In genomic region chr20:51926670-51927305, GRCh38 we compare ENCODE assay signal across 25 cellular contexts.
DNase-seq lines count a peak whose midpoint lies in the region; ATAC-seq, FAIRE-seq and TF ChIP-seq lines count a peak whose summit lies in the region.
"Had no signal": no experiment of that assay in that cellular context is flagged by ENCODE, and none has a peak within 500 bp of the region (broad histone marks: within the 10 kb centered on the region; RNA-seq: fewer than 3 reads in every experiment).

No MANE protein-coding gene starts in this region.

- DNase-seq in bronchial epithelial cell (ENCODE audit: low read depth) (peak; percentile 58), left colon (no peak), GM19238 (ENCODE audit: insufficient read length, low spot score) (no peak)
- DNase-seq in activated CD4-positive, alpha-beta T cell treated with anti-CD3 and anti-CD28 coated beads, Interleukin-2, amount 10 ng/mL, durations not matched to agents 24 days and 14 days, result no peak
- DNase-seq: activated CD4-positive, alpha-beta T cell treated with anti-CD3 and anti-CD28 coated beads for 4 hours; activated CD8-positive, alpha-beta memory T cell treated with anti-CD3 and anti-CD28 coated beads, Interleukin-2, amount 10 ng/mL, durations not matched to agents 7 days and 5 days; colonic mucosa; foreskin keratinocyte; Karpas-422; lower lobe of right lung; NCI-H1436 treated with DMSO at 0.1 percent for 48 hours; NCI-H2171; NCI-H526 treated with DMSO at 0.1 percent for 48 hours; right lobe of liver; Right ventricle myocardium superior; stimulated activated CD4-positive, alpha-beta T cell treated with anti-CD3 and anti-CD28 coated beads, Interleukin-15, amount 100 ng/mL, for 24 hours; T-cell; testis had no signal

- peaks cover 23% of the 10 kb centered on the region for H3K4me1 ChIP-seq in BLaER1
- peaks cover 28% of the 10 kb centered on the region for H3K4me1 ChIP-seq in Loucy (ENCODE audit: insufficient read depth, low read length, poor library complexity, severe bottlenecking)
- H3K4me1 ChIP-seq: colonic mucosa, foreskin keratinocyte, lower lobe of right lung, right lobe of liver, testis had no signal

- no peak overlapping the region for H3K27ac ChIP-seq in BLaER1
- H3K27ac ChIP-seq: colonic mucosa, foreskin keratinocyte, lower lobe of right lung, right lobe of liver, testis had no signal

- no peaks in the 10 kb centered on the region for H3K4me1 Mint-ChIP-seq in activated CD4-positive, alpha-beta T cell treated with anti-CD3 and anti-CD28 coated beads, Interleukin-2, amount 10 ng/mL, durations not matched to agents 24 days and 14 days
- H3K4me1 Mint-ChIP-seq: activated CD8-positive, alpha-beta memory T cell treated with anti-CD3 and anti-CD28 coated beads, Interleukin-2, amount 10 ng/mL, durations not matched to agents 7 days and 5 days; T-cell had no signal

- peak; percentile 47 for ATAC-seq in left colon
- no peak for ATAC-seq in HG02840 (IDR thresholded peaks at IDR 0.05; ENCODE audit: low FRiP score, unreplicated experiment)
- ATAC-seq in HG02885 (IDR thresholded peaks at IDR 0.05; ENCODE audit: poor library complexity, unreplicated experiment), result no peak
- ATAC-seq: activated CD8-positive, alpha-beta memory T cell treated with anti-CD3 and anti-CD28 coated beads, Interleukin-2, amount 10 ng/mL, durations not matched to agents 7 days and 5 days; activated naive CD4-positive, alpha-beta T cell treated with anti-CD3 and anti-CD28 coated beads, Interleukin-2, amount 50 U/mL, for 72 hours; foreskin keratinocyte; lower lobe of right lung; T-cell had no signal

- H3K4me3 ChIP-seq in BLaER1 (no peak overlapping the region), Loucy (ENCODE audit: low read length, poor library complexity, severe bottlenecking) (peak overlapping the region; percentile 1), bronchial epithelial cell (ENCODE audit: low read depth, low read length) (no peak overlapping the region)
- H3K4me3 ChIP-seq: colonic mucosa, lower lobe of right lung, right lobe of liver, testis had no signal

- H4K20me1 ChIP-seq in BLaER1, result no peaks in the 10 kb centered on the region
- no peaks in the 10 kb centered on the region for H4K20me1 ChIP-seq in Loucy (ENCODE audit: insufficient read depth, low read length, poor library complexity, severe bottlenecking)

- H3K9me3 ChIP-seq in BLaER1 (no peaks in the 10 kb centered on the region), Loucy (ENCODE audit: insufficient read depth, low read depth, low read length) (no peaks in the 10 kb centered on the region)
- H3K9me3 ChIP-seq: colonic mucosa, lower lobe of right lung, right lobe of liver, testis had no signal

- H3K9ac ChIP-seq in BLaER1, result no peak overlapping the region
- no peak overlapping the region for H3K9ac ChIP-seq in Loucy (ENCODE audit: low read depth, low read length, poor library complexity, severe bottlenecking)

- no peaks in the 10 kb centered on the region for H3K79me2 ChIP-seq in Loucy (ENCODE audit: insufficient read depth, low read length)

- intact Hi-C loops in left colon (cut with DNase I, micrococcal nuclease), result no loop called here
- intact Hi-C loops in activated CD4-positive, alpha-beta T cell treated with anti-CD3 and anti-CD28 coated beads, Interleukin-2, amount 10 ng/mL, durations not matched to agents 24 days and 14 days (cut with micrococcal nuclease), result no loop called here

- no peak for FAIRE-seq in bronchial epithelial cell (lab: Jason Lieb, UNC)
- FAIRE-seq: keratinocyte had no signal

- no peaks in the 10 kb centered on the region for H3K9me2 ChIP-seq in Loucy (replicated peaks; ENCODE audit: low read depth, low read length)

- H3K9me3 Mint-ChIP-seq in activated CD4-positive, alpha-beta T cell treated with anti-CD3 and anti-CD28 coated beads, Interleukin-2, amount 10 ng/mL, durations not matched to agents 24 days and 14 days, result no peaks in the 10 kb centered on the region
- H3K9me3 Mint-ChIP-seq: activated naive CD4-positive, alpha-beta T cell treated with anti-CD3 and anti-CD28 coated beads, Interleukin-2, amount 50 U/mL, for 72 hours; T-cell had no signal

- H3K4me2 ChIP-seq in BLaER1 (peak overlapping the region; percentile 17), Loucy (ENCODE audit: low read depth, low read length, poor library complexity, severe bottlenecking) (peak overlapping the region; percentile 52)

- H3K27ac Mint-ChIP-seq in activated CD4-positive, alpha-beta T cell treated with anti-CD3 and anti-CD28 coated beads, Interleukin-2, amount 10 ng/mL, durations not matched to agents 24 days and 14 days, result no peak overlapping the region
- H3K27ac Mint-ChIP-seq: activated CD8-positive, alpha-beta memory T cell treated with anti-CD3 and anti-CD28 coated beads, Interleukin-2, amount 10 ng/mL, durations not matched to agents 7 days and 5 days; activated naive CD4-positive, alpha-beta T cell treated with anti-CD3 and anti-CD28 coated beads, Interleukin-2, amount 50 U/mL, for 72 hours; T-cell had no signal

- no peaks in the 10 kb centered on the region for H3K27me3 Mint-ChIP-seq in activated CD4-positive, alpha-beta T cell treated with anti-CD3 and anti-CD28 coated beads, Interleukin-2, amount 10 ng/mL, durations not matched to agents 24 days and 14 days
- H3K27me3 Mint-ChIP-seq: activated CD8-positive, alpha-beta memory T cell treated with anti-CD3 and anti-CD28 coated beads, Interleukin-2, amount 10 ng/mL, durations not matched to agents 7 days and 5 days had no signal

- H3K4me3 Mint-ChIP-seq in activated CD4-positive, alpha-beta T cell treated with anti-CD3 and anti-CD28 coated beads, Interleukin-2, amount 10 ng/mL, durations not matched to agents 24 days and 14 days, result no peak overlapping the region
- H3K4me3 Mint-ChIP-seq: activated CD8-positive, alpha-beta memory T cell treated with anti-CD3 and anti-CD28 coated beads, Interleukin-2, amount 10 ng/mL, durations not matched to agents 7 days and 5 days; T-cell had no signal

- H3K36me3 ChIP-seq in BLaER1 (no peaks in the 10 kb centered on the region), Loucy (ENCODE audit: insufficient read depth, low read length) (no peaks in the 10 kb centered on the region), bronchial epithelial cell (ENCODE audit: control insufficient read depth, insufficient read depth, low read length) (no peaks in the 10 kb centered on the region)
- H3K36me3 ChIP-seq: colonic mucosa, lower lobe of right lung, right lobe of liver had no signal

- no peak overlapping the region for H2AFZ ChIP-seq in Loucy (ENCODE audit: low read length)

- no peak for TF ChIP-seq CTCF in Loucy (conservative IDR thresholded peaks at IDR 0.05; ENCODE audit: low read length)
- no peak for TF ChIP-seq CTCF in bronchial epithelial cell (IDR thresholded peaks at IDR 0.05; ENCODE audit: insufficient read depth, low read length, severe bottlenecking)

- no peaks in the 10 kb centered on the region for H3K36me3 Mint-ChIP-seq in activated CD4-positive, alpha-beta T cell treated with anti-CD3 and anti-CD28 coated beads, Interleukin-2, amount 10 ng/mL, durations not matched to agents 24 days and 14 days (ENCODE audit: low read depth)
- H3K36me3 Mint-ChIP-seq: activated CD8-positive, alpha-beta memory T cell treated with anti-CD3 and anti-CD28 coated beads, Interleukin-2, amount 10 ng/mL, durations not matched to agents 7 days and 5 days; activated naive CD4-positive, alpha-beta T cell treated with anti-CD3 and anti-CD28 coated beads, Interleukin-2, amount 50 U/mL, for 72 hours; CD14-positive monocyte; T-cell had no signal

- no peaks in the 10 kb centered on the region for H3F3A ChIP-seq in Loucy (ENCODE audit: low read depth)

- H3K27me3 ChIP-seq in BLaER1, result no peaks in the 10 kb centered on the region
- no peaks in the 10 kb centered on the region for H3K27me3 ChIP-seq in Loucy (ENCODE audit: insufficient read depth, low read length, poor library complexity, severe bottlenecking)
- H3K27me3 ChIP-seq in bronchial epithelial cell (ENCODE audit: control insufficient read depth, insufficient read depth, low read length), result no peaks in the 10 kb centered on the region
- H3K27me3 ChIP-seq: colonic mucosa, foreskin keratinocyte, right lobe of liver, testis had no signal
